Comparison of ENCODE assay signal across 1 cellular context in the genomic region with DNA sequence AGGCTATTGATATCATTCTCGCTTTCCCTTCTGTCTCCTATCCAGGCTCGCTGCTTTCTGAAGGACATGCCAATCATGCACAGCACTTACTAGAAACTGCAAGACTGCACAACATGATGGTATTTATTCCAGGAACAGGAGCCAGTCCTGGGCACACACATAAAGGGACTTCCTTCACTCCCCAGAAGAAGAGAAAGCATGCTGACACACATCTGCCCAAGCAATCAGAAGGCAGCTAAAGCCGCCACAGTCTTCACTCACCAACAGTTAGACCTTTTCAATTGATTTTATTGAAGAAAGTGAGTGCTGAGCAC.
TF ChIP-seq lines count a peak whose summit lies in the region.

No MANE protein-coding gene starts in this region.

TF ChIP-seq in IMR-90, 13 proteins besides CTCF, POLR2A, EP300 and RAD21:
- TF ChIP-seq MAFK (IDR thresholded peaks at IDR 0.05; ENCODE audit: low read depth, low read length) (no peak), FOS (IDR thresholded peaks at IDR 0.05; ENCODE audit: low read depth, low read length) (no peak), RFX5 (IDR thresholded peaks at IDR 0.05; ENCODE audit: low read depth, low read length) (no peak), CHD1 (IDR thresholded peaks at IDR 0.05; ENCODE audit: low read depth, low read length) (no peak), MAZ (IDR thresholded peaks at IDR 0.05; ENCODE audit: borderline replicate concordance, low read depth, low read length) (no peak), BHLHE40 (IDR thresholded peaks at IDR 0.05; ENCODE audit: low read depth, low read length) (no peak), CEBPB (IDR thresholded peaks at IDR 0.05; ENCODE audit: low read depth, low read length) (no peak), RCOR1 (IDR thresholded peaks at IDR 0.05; ENCODE audit: insufficient replicate concordance, low read length) (no peak), MXI1 (IDR thresholded peaks at IDR 0.05; ENCODE audit: borderline replicate concordance, low read depth, low read length) (no peak), USF2 (IDR thresholded peaks at IDR 0.05; ENCODE audit: low read depth, low read length) (no peak), NFE2L2 (IDR thresholded peaks at IDR 0.05; ENCODE audit: low read depth, low read length) (no peak), SMC3 (IDR thresholded peaks at IDR 0.05; ENCODE audit: low read depth, low read length) (no peak)
- TF ChIP-seq, protein P1, sequence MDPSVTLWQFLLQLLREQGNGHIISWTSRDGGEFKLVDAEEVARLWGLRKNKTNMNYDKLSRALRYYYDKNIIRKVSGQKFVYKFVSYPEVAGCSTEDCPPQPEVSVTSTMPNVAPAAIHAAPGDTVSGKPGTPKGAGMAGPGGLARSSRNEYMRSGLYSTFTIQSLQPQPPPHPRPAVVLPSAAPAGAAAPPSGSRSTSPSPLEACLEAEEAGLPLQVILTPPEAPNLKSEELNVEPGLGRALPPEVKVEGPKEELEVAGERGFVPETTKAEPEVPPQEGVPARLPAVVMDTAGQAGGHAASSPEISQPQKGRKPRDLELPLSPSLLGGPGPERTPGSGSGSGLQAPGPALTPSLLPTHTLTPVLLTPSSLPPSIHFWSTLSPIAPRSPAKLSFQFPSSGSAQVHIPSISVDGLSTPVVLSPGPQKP (IDR thresholded peaks at IDR 0.05; ENCODE audit: borderline replicate concordance, low read depth, low read length), result no peak
